In the genomic region with DNA sequence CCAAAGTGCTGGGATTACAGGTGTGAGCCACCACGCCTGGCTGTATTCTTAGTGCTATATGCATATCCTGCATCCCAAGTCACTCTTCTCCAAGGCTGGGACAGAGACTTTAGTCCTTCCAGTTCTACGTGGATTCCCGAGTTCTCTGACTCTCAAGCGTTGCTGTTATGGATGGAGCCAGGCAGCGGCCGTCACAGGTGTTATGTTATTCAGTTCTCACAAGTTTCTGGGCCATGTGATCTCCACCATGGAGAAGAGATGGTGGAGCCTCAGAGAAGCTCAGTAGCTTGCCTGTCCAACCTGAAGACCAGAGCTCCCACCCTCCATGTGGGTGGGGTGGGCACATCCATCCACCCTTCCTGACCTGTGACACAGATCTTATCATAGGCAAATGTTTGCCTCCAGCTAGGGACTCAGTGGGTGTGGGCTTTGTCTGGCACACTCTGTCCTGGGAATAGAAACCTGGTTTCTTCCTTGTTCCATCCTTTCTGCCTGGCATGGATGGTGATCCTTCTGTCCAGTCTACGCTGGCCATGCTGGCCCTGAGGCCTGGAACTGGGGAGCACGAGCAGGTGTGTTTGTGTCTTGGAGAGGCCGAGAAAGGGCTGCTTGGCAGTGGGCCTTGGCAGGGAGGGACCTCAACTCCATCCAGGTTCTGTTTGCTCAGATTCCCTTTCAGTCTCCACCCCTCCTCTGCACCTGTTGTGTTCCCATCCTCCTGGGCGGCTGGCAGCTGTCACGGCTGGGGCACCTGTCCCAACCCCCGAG, we compare ENCODE assay signal across 13 cellular contexts. TPM values are rescaled to one million over a fixed set of nuclear protein-coding genes. Genes with fewer than 3 reads are reported as not detected.
DNase-seq lines count a peak whose midpoint lies in the region; ATAC-seq and TF ChIP-seq lines count a peak whose summit lies in the region.
"Had no signal": no experiment of that assay in that cellular context is flagged by ENCODE, and none has a peak within 500 bp of the region (broad histone marks: within the 10 kb centered on the region; RNA-seq: fewer than 3 reads in every experiment).

No MANE protein-coding gene starts in this region.

- TF ChIP-seq CTCF in colonic mucosa (IDR thresholded peaks at IDR 0.05) (no peak), uterus (IDR thresholded peaks at IDR 0.05) (no peak)

- H3K9ac ChIP-seq in colonic mucosa (ENCODE audit: low read depth in 2 of 2, low read length in 2 of 2) = no peak overlapping the region
- H3K9ac ChIP-seq: neural progenitor cell had no signal

- H3K4me3 ChIP-seq in colonic mucosa (no peak overlapping the region), uterus (no peak overlapping the region)
- H3K4me3 ChIP-seq: neural progenitor cell, upper lobe of left lung had no signal

- peaks cover 5% of the 10 kb centered on the region for H3K4me1 Mint-ChIP-seq in activated CD8-positive, alpha-beta memory T cell treated with anti-CD3 and anti-CD28 coated beads, Interleukin-2, amount 10 ng/mL, durations not matched to agents 7 days and 5 days

- peak; percentile 19 for DNase-seq in activated CD8-positive, alpha-beta memory T cell treated with anti-CD3 and anti-CD28 coated beads for 24 hours
- no peak for DNase-seq in activated CD8-positive, alpha-beta memory T cell treated with anti-CD3 and anti-CD28 coated beads, Interleukin-2, amount 10 ng/mL, durations not matched to agents 7 days and 5 days
- DNase-seq in NCI-H510A (lab: John Stamatoyannopoulos, UW) (peak; percentile 97), colonic mucosa (peak; percentile 76), uterus (peak in 1 of 2 donors; percentile 11), epidermal melanocyte (ENCODE audit: insufficient read length, low spot score) (no peak), T1000 (lab: John Stamatoyannopoulos, UW) (no peak)
- DNase-seq: activated T-cell treated with anti-CD3 and anti-CD28 coated beads for 4 hours; NCI-H446; stimulated activated CD4-positive, alpha-beta T cell treated with anti-CD3 and anti-CD28 coated beads, Interleukin-12 subunit alpha, Interleukin-12 subunit beta, amount 100 ng/mL, for 4 hours; upper lobe of left lung had no signal

- H3K27ac Mint-ChIP-seq in activated CD8-positive, alpha-beta memory T cell treated with anti-CD3 and anti-CD28 coated beads, Interleukin-2, amount 10 ng/mL, durations not matched to agents 7 days and 5 days = no peak overlapping the region
- H3K27ac Mint-ChIP-seq: neural progenitor cell had no signal

- no peaks in the 10 kb centered on the region for H3K9me3 Mint-ChIP-seq in activated CD8-positive, alpha-beta memory T cell treated with anti-CD3 and anti-CD28 coated beads, Interleukin-2, amount 10 ng/mL, durations not matched to agents 7 days and 5 days (ENCODE audit: low read depth)
- H3K9me3 Mint-ChIP-seq: neural progenitor cell had no signal

- no peaks in the 10 kb centered on the region for H3K9me3 ChIP-seq in colonic mucosa
- H3K9me3 ChIP-seq in uterus = no peaks in the 10 kb centered on the region
- H3K9me3 ChIP-seq: upper lobe of left lung had no signal

- H3K4me1 ChIP-seq in colonic mucosa (peaks cover 10% of the 10 kb centered on the region), uterus (peaks cover 6 to 10% of the 10 kb centered on the region in 2 donors)
- H3K4me1 ChIP-seq: upper lobe of left lung had no signal

- TF ChIP-seq POLR2A in uterus (IDR thresholded peaks at IDR 0.05) = no peak

- CTCF ChIA-PET in activated CD8-positive, alpha-beta memory T cell treated with anti-CD3 and anti-CD28 coated beads, Interleukin-2, amount 10 ng/mL, durations not matched to agents 7 days and 5 days (lab: Charles Lee) = no interaction called here

- H3K36me3 ChIP-seq in colonic mucosa = no peaks in the 10 kb centered on the region
- no peaks in the 10 kb centered on the region for H3K36me3 ChIP-seq in uterus
- H3K36me3 ChIP-seq: neural progenitor cell, upper lobe of left lung had no signal

- H3K27ac ChIP-seq in colonic mucosa (peak overlapping the region; percentile 46), uterus (peak overlapping the region; percentile 24 to 73)
- H3K27ac ChIP-seq: neural progenitor cell, upper lobe of left lung had no signal

- no peak overlapping the region for H3K4me3 Mint-ChIP-seq in activated CD8-positive, alpha-beta memory T cell treated with anti-CD3 and anti-CD28 coated beads, Interleukin-2, amount 10 ng/mL, durations not matched to agents 7 days and 5 days
- H3K4me3 Mint-ChIP-seq: neural progenitor cell had no signal

- H3K36me3 Mint-ChIP-seq in activated CD8-positive, alpha-beta memory T cell treated with anti-CD3 and anti-CD28 coated beads, Interleukin-2, amount 10 ng/mL, durations not matched to agents 7 days and 5 days = no peaks in the 10 kb centered on the region
- H3K36me3 Mint-ChIP-seq: neural progenitor cell had no signal

- H3K27me3 Mint-ChIP-seq in activated CD8-positive, alpha-beta memory T cell treated with anti-CD3 and anti-CD28 coated beads, Interleukin-2, amount 10 ng/mL, durations not matched to agents 7 days and 5 days = no peaks in the 10 kb centered on the region

- intact Hi-C loops in colonic mucosa (cut with DNase I) = no loop called here
- intact Hi-C loops in uterus (cut with DNase I; ENCODE audit: low total_unique reads) = no loop called here

- ATAC-seq in activated CD8-positive, alpha-beta memory T cell treated with anti-CD3 and anti-CD28 coated beads, Interleukin-2, amount 10 ng/mL, durations not matched to agents 7 days and 5 days = no peak
- ATAC-seq in HG03196 (IDR thresholded peaks at IDR 0.05; ENCODE audit: unreplicated experiment) = no peak

- H3K27me3 ChIP-seq in colonic mucosa = no peaks in the 10 kb centered on the region
- no peaks in the 10 kb centered on the region for H3K27me3 ChIP-seq in uterus
- H3K27me3 ChIP-seq: neural progenitor cell, upper lobe of left lung had no signal

RNA-seq across cellular contexts. Expression of a gene that starts 55.3 kb away (rescaled TPM):
- total RNA-seq in activated CD8-positive, alpha-beta memory T cell treated with anti-CD3 and anti-CD28 coated beads, Interleukin-2, amount 10 ng/mL, durations not matched to agents 7 days and 5 days = 1 to 10 TPM; 2.2 to 2.5 TPM
- 10 to 100 TPM; 40.2 to 46.1 TPM for total RNA-seq in colonic mucosa
- 10 to 100 TPM in 2 of 4 donors, 1 to 10 TPM in 2; 3.8 to 46.1 (median 14.1) TPM for total RNA-seq in uterus

Comparison
In these comparisons a context has a peak if more than half of its experiments do, and no peak if none do; other contexts are left out.
1. DNase-seq: peak in activated CD8-positive, alpha-beta memory T cell treated with anti-CD3 and anti-CD28 coated beads for 24 hours (single experiment), NCI-H510A (single experiment) and colonic mucosa (single experiment); none in activated CD8-positive, alpha-beta memory T cell treated with anti-CD3 and anti-CD28 coated beads, Interleukin-2, amount 10 ng/mL, durations not matched to agents 7 days and 5 days (single experiment), epidermal melanocyte (single experiment) and T1000 (single experiment).